ENCODE assay signal across 22 cellular contexts in the genomic region with DNA sequence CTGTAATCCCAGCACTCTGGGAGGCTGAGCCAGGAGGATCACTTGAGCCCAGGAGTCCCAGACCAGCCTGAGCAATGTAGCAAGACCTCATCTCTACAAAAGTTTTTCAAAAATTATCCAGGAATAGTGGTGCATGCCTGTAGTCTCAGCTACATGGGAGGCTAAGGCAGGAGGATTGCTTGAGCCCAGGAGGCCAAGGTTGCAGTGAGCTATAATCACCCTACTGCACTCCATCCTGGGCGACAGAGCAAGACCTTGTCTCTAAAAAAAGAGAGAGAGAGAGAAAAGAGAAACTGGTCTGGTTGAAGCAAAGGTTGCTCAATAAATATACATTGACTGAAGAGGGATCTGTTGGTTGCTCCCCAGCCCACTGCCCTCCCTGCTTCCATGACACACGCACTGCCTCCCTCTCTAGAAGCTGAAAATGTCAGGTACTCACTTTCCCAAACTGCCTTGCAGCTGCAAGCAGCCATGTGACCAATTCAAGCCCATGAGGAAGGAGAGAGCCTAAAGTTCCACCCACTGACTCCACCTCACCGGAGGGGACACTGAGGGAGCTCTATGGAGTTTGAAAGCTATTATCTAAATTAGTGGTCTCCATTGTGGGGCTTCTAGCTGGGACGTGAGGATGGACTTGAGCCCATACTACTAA. TPM values are rescaled to one million over a fixed set of nuclear protein-coding genes. Genes with fewer than 3 reads are reported as not detected.
A peak's percentile ranks its signal among the peaks of the same experiment; 100 is the strongest.
DNase-seq lines count a peak whose midpoint lies in the region; ATAC-seq and TF ChIP-seq lines count a peak whose summit lies in the region.
"Had no signal": no experiment of that assay in that cellular context is flagged by ENCODE, and none has a peak within 500 bp of the region (broad histone marks: within the 10 kb centered on the region; RNA-seq: fewer than 3 reads in every experiment).

No MANE protein-coding gene starts in this region.

- H3K36me3 ChIP-seq in GM23248 (ENCODE audit: low read depth) (no peaks in the 10 kb centered on the region), Karpas-422 (ENCODE audit: insufficient read depth, low read length) (no peaks in the 10 kb centered on the region), left ventricle myocardium inferior (no peaks in the 10 kb centered on the region)
- H3K36me3 ChIP-seq: BE2C, lower lobe of right lung, prostate gland, tibial artery had no signal

- no peak overlapping the region for H3K4me3 ChIP-seq in GM23248
- H3K4me3 ChIP-seq in Karpas-422 (ENCODE audit: low read length) = no peak overlapping the region
- H3K4me3 ChIP-seq in left ventricle myocardium inferior = no peak overlapping the region
- H3K4me3 ChIP-seq: lower lobe of right lung, prostate gland, tibial artery had no signal

- DNase-seq in GM23248 = peak; percentile 23
- DNase-seq in Karpas-422 = peak; percentile 47
- DNase-seq in left colon = no peak
- DNase-seq in left ventricle myocardium inferior = no peak
- DNase-seq in activated effector memory CD4-positive, alpha-beta T cell treated with Interleukin-2 at 50 U/mL for 16 hours = no peak
- no peak for DNase-seq in kidney tubule cell (ENCODE audit: low spot score)
- no peak for DNase-seq in DMS79 treated with DMSO at 0.1 percent for 48 hours (lab: John Stamatoyannopoulos, UW)
- DNase-seq: activated CD4-positive, CD25-positive, alpha-beta regulatory T cell treated with anti-CD3 and anti-CD28 coated beads, Interleukin-2, amount 50 U/mL, for 72 hours; activated CD8-positive, alpha-beta memory T cell treated with anti-CD3 and anti-CD28 coated beads, Interleukin-2, amount 10 ng/mL, durations not matched to agents 7 days and 5 days; activated effector memory CD4-positive, alpha-beta T cell treated with anti-CD3 and anti-CD28 coated beads, Interleukin-2, amount 50 U/mL, for 16 hours; amygdala; BE2C; cerebellar nuclear complex; lower lobe of right lung; NCI-H1105 treated with DMSO at 0.1 percent for 48 hours; tibial artery had no signal

- H3K9me3 ChIP-seq in GM23248 (ENCODE audit: low read depth) (no peaks in the 10 kb centered on the region), Karpas-422 (ENCODE audit: low read length) (peaks cover 7% of the 10 kb centered on the region), left ventricle myocardium inferior (replicated peaks) (peaks cover 12% of the 10 kb centered on the region)
- H3K9me3 ChIP-seq: BE2C, prostate gland had no signal

- 20 to 29% methylated on average over 4 of the region's 4 CpGs for WGBS in GM23248 (ENCODE audit: low coverage in 1 of 2, low lambda C conversion rate in 2 of 2, missing lambda C conversion rate in 2 of 2), 2 experiments

- H3K27ac ChIP-seq in GM23248 (no peak overlapping the region), Karpas-422 (ENCODE audit: low read length) (no peak overlapping the region), left ventricle myocardium inferior (replicated peaks) (no peak overlapping the region)
- H3K27ac ChIP-seq: lower lobe of right lung, prostate gland, tibial artery had no signal

- no peak for TF ChIP-seq CTCF in left ventricle myocardium inferior (IDR thresholded peaks at IDR 0.05; ENCODE audit: borderline replicate concordance)

- H2AFZ ChIP-seq in GM23248 (no peak overlapping the region), Karpas-422 (ENCODE audit: low read length) (no peak overlapping the region)

- H3K79me2 ChIP-seq in GM23248 (ENCODE audit: insufficient read depth) (no peaks in the 10 kb centered on the region), Karpas-422 (ENCODE audit: low read length) (no peaks in the 10 kb centered on the region)

- no peaks in the 10 kb centered on the region for H4K20me1 ChIP-seq in GM23248 (ENCODE audit: insufficient read depth)
- H4K20me1 ChIP-seq in Karpas-422 (ENCODE audit: insufficient read depth, low read depth, low read length) = no peaks in the 10 kb centered on the region

- H3K9ac ChIP-seq in GM23248 (no peak overlapping the region), Karpas-422 (ENCODE audit: low read length) (no peak overlapping the region)

- intact Hi-C loops in left colon (cut with DNase I, micrococcal nuclease) = loop anchor here in 1 of 2 donors (10.0 kb wide), 1 partner anchor 132 kb away; a partner anchor contains a TSS
- intact Hi-C loops in left ventricle myocardium inferior (cut with micrococcal nuclease) = no loop called here

- H3K4me1 ChIP-seq in GM23248 (ENCODE audit: insufficient read depth) = no peaks in the 10 kb centered on the region
- H3K4me1 ChIP-seq in Karpas-422 (ENCODE audit: low read length) = no peaks in the 10 kb centered on the region
- peaks cover 4% of the 10 kb centered on the region for H3K4me1 ChIP-seq in left ventricle myocardium inferior
- H3K4me1 ChIP-seq: BE2C, prostate gland had no signal

- no peaks in the 10 kb centered on the region for H3F3A ChIP-seq in GM23248 (ENCODE audit: insufficient read depth)

- H3K27me3 ChIP-seq in GM23248 (replicated peaks; ENCODE audit: insufficient read depth) = no peaks in the 10 kb centered on the region
- no peaks in the 10 kb centered on the region for H3K27me3 ChIP-seq in Karpas-422 (ENCODE audit: low read length)
- H3K27me3 ChIP-seq in left ventricle myocardium inferior (ENCODE audit: low read depth) = no peaks in the 10 kb centered on the region
- H3K27me3 ChIP-seq: BE2C had no signal

- H3K4me2 ChIP-seq in GM23248 (ENCODE audit: unreplicated experiment) (no peak overlapping the region), Karpas-422 (ENCODE audit: low read depth, low read length, poor library complexity, severe bottlenecking) (no peak overlapping the region)

- H3K9me2 ChIP-seq in GM23248 (ENCODE audit: insufficient read depth) (no peaks in the 10 kb centered on the region), Karpas-422 (replicated peaks; ENCODE audit: insufficient read depth, low read length) (no peaks in the 10 kb centered on the region)

- ATAC-seq in SK-N-SH treated with all-trans-retinoic acid at 6 μM for 48 hours (peak; percentile 87), left colon (peak; percentile 54)
- ATAC-seq: activated CD8-positive, alpha-beta memory T cell treated with anti-CD3 and anti-CD28 coated beads, Interleukin-2, amount 10 ng/mL, durations not matched to agents 7 days and 5 days; natural killer cell treated with Interleukin-12 subunit alpha and Interleukin-12 subunit beta and Interleukin-15 and Interleukin-18, amount 100 ng/mL, for 72 hours had no signal

- in situ Hi-C loops in GM23248 (cut with MboI) = no loop called here

TF ChIP-seq in SK-N-SH treated with all-trans-retinoic acid at 6 μM for 48 hours, 23 proteins besides CTCF, POLR2A, EP300 and RAD21 (continues in another document):
- TF ChIP-seq PPARA (CRISPR knock-in tag; IDR thresholded peaks at IDR 0.05; ENCODE audit: borderline replicate concordance) (no peak), ZC3H10 (CRISPR knock-in tag; IDR thresholded peaks at IDR 0.05) (no peak), BACH2 (CRISPR knock-in tag; IDR thresholded peaks at IDR 0.05; ENCODE audit: borderline replicate concordance) (no peak), ISL1 (CRISPR knock-in tag; IDR thresholded peaks at IDR 0.05) (no peak), OSR1 (CRISPR knock-in tag; IDR thresholded peaks at IDR 0.05) (no peak), ZFP3 (CRISPR knock-in tag; IDR thresholded peaks at IDR 0.05) (no peak), TCF4 (CRISPR knock-in tag; IDR thresholded peaks at IDR 0.05; ENCODE audit: borderline replicate concordance) (no peak), CSDC2 (CRISPR knock-in tag; IDR thresholded peaks at IDR 0.05) (no peak), ESRRG (CRISPR knock-in tag; IDR thresholded peaks at IDR 0.05) (no peak), ARNTL (CRISPR knock-in tag; IDR thresholded peaks at IDR 0.05; ENCODE audit: borderline replicate concordance, low read depth) (no peak)
- TF ChIP-seq, protein P1, sequence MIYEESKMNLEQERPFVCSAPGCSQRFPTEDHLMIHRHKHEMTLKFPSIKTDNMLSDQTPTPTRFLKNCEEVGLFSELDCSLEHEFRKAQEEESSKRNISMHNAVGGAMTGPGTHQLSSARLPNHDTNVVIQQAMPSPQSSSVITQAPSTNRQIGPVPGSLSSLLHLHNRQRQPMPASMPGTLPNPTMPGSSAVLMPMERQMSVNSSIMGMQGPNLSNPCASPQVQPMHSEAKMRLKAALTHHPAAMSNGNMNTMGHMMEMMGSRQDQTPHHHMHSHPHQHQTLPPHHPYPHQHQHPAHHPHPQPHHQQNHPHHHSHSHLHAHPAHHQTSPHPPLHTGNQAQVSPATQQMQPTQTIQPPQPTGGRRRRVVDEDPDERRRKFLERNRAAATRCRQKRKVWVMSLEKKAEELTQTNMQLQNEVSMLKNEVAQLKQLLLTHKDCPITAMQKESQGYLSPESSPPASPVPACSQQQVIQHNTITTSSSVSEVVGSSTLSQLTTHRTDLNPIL (CRISPR knock-in tag; IDR thresholded peaks at IDR 0.05; ENCODE audit: low read depth) = no peak
- TF ChIP-seq, protein P2, sequence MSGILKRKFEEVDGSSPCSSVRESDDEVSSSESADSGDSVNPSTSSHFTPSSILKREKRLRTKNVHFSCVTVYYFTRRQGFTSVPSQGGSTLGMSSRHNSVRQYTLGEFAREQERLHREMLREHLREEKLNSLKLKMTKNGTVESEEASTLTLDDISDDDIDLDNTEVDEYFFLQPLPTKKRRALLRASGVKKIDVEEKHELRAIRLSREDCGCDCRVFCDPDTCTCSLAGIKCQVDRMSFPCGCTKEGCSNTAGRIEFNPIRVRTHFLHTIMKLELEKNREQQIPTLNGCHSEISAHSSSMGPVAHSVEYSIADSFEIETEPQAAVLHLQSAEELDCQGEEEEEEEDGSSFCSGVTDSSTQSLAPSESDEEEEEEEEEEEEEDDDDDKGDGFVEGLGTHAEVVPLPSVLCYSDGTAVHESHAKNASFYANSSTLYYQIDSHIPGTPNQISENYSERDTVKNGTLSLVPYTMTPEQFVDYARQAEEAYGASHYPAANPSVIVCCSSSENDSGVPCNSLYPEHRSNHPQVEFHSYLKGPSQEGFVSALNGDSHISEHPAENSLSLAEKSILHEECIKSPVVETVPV (CRISPR knock-in tag; IDR thresholded peaks at IDR 0.05) = no peak

RNA-seq across cellular contexts. Expression of a gene that starts 14.0 kb away (rescaled TPM):
- total RNA-seq in GM23248 (2014; rRNA removed; shearing (Covaris generic)) = not detected in 2 replicates
- polyA plus RNA-seq in GM23248 (2016; fragmentation: Nextera tagmentation; extraction: Ambion mirVana) = not detected in 2 replicates
- not detected in 2 replicates for total RNA-seq in Karpas-422 (2014; rRNA removed; shearing (Covaris generic); ENCODE audit: low replicate concordance)
- under 1 TPM in 1 of 2 donors, not detected in 1; 0.45 TPM for total RNA-seq in left colon
- total RNA-seq in left ventricle myocardium inferior = not detected
- total RNA-seq: activated CD8-positive, alpha-beta memory T cell treated with anti-CD3 and anti-CD28 coated beads, Interleukin-2, amount 10 ng/mL, durations not matched to agents 7 days and 5 days; frontal cortex; lower lobe of right lung; natural killer cell treated with Interleukin-12 subunit alpha and Interleukin-12 subunit beta and Interleukin-15 and Interleukin-18, amount 100 ng/mL, for 72 hours; NCI-H460; prostate gland; T-helper 1 cell treated with Interleukin-12 subunit alpha and Interleukin-12 subunit beta and Interleukin-4 antibody, amounts not matched to agents 30 ng/mL and 1 ng/mL, for 36 hours had no signal

RNA-seq across cellular contexts. Expression of a gene that starts 35.5 kb away (rescaled TPM):
- total RNA-seq in GM23248 (2014; rRNA removed; shearing (Covaris generic)) = 11.3 and 18.6 TPM in 2 replicates
- polyA plus RNA-seq in GM23248 (2016; fragmentation: Nextera tagmentation; extraction: Ambion mirVana) = 24.6 and 26.8 TPM in 2 replicates
- total RNA-seq in Karpas-422 (2014; rRNA removed; shearing (Covaris generic); ENCODE audit: low replicate concordance) = 0.54 TPM in 1 of 2 replicates, not detected in the other
- total RNA-seq in left colon (100 to 1,000 TPM in 1 of 2 donors, 10 to 100 TPM in 1; 81.5 to 103 TPM), left ventricle myocardium inferior (15.0 TPM)

RNA-seq across cellular contexts. Expression of a gene that starts 41.7 kb away (rescaled TPM):
- 0.51 and 1.9 TPM in 2 replicates for total RNA-seq in GM23248 (2014; rRNA removed; shearing (Covaris generic))
- polyA plus RNA-seq in GM23248 (2016; fragmentation: Nextera tagmentation; extraction: Ambion mirVana) = 1.3 and 1.7 TPM in 2 replicates
- total RNA-seq in Karpas-422 (2014; rRNA removed; shearing (Covaris generic); ENCODE audit: low replicate concordance) = not detected in 2 replicates
- total RNA-seq in left colon = 1 to 10 TPM; 6.5 to 6.6 TPM
- total RNA-seq in left ventricle myocardium inferior = 2.2 TPM

Comparison
In these comparisons a context has a peak if more than half of its experiments do, and no peak if none do; other contexts are left out.
1. DNase-seq: peak in GM23248 (single experiment) and Karpas-422 (single experiment); none in left colon (0 of 2), left ventricle myocardium inferior (single experiment), activated effector memory CD4-positive, alpha-beta T cell treated with Interleukin-2 at 50 U/mL for 16 hours (single experiment), kidney tubule cell (single experiment) and DMS79 treated with DMSO at 0.1 percent for 48 hours (single experiment).